Comparison of ENCODE assay signal across 8 cellular contexts in genomic region chr2:212536385-212537310, GRCh38. TPM values are rescaled to one million over a fixed set of nuclear protein-coding genes. Genes with fewer than 3 reads are reported as not detected.
DNase-seq lines count a peak whose midpoint lies in the region; ATAC-seq and TF ChIP-seq lines count a peak whose summit lies in the region.

No MANE protein-coding gene starts in this region.

- H3K9me3 Mint-ChIP-seq in activated naive CD8-positive, alpha-beta T cell (ENCODE audit: low read depth): no peaks in the 10 kb centered on the region
- no peaks in the 10 kb centered on the region for H3K9me3 Mint-ChIP-seq in activated naive CD8-positive, alpha-beta T cell treated with anti-CD3 and anti-CD28 coated beads, Interleukin-2, amount 50 U/mL, for 24 hours
- H3K9me3 Mint-ChIP-seq in activated CD4-positive, alpha-beta memory T cell treated with anti-CD3 and anti-CD28 coated beads, Interleukin-2, amount 10 ng/mL, durations not matched to agents 7 days and 5 days: no peaks in the 10 kb centered on the region

- no peaks in the 10 kb centered on the region for H3K27me3 ChIP-seq in brain microvascular endothelial cell (replicated peaks)

- no peak overlapping the region for H3K27ac Mint-ChIP-seq in activated naive CD8-positive, alpha-beta T cell
- H3K27ac Mint-ChIP-seq in activated naive CD8-positive, alpha-beta T cell treated with anti-CD3 and anti-CD28 coated beads, Interleukin-2, amount 50 U/mL, for 24 hours: no peak overlapping the region
- H3K27ac Mint-ChIP-seq in activated CD4-positive, alpha-beta memory T cell treated with anti-CD3 and anti-CD28 coated beads, Interleukin-2, amount 10 ng/mL, durations not matched to agents 7 days and 5 days: no peak overlapping the region

- DNase-seq in activated naive CD8-positive, alpha-beta T cell treated with anti-CD3 and anti-CD28 coated beads, Interleukin-2, amount 50 U/mL, for 24 hours: no peak
- DNase-seq in brain microvascular endothelial cell (no peak), left kidney (ENCODE audit: low read depth, low spot score) (peak; percentile 57), superior temporal gyrus (ENCODE audit: extremely low spot score) (peak; percentile 69), NCI-H1048 (lab: John Stamatoyannopoulos, UW) (no peak), KBM-7 (no peak)
- DNase-seq in activated CD4-positive, alpha-beta memory T cell treated with anti-CD3 and anti-CD28 coated beads, Interleukin-2, amount 10 ng/mL, durations not matched to agents 7 days and 5 days: no peak

- H3K4me1 Mint-ChIP-seq in activated naive CD8-positive, alpha-beta T cell (ENCODE audit: low read depth): peaks cover 15% of the 10 kb centered on the region
- peaks cover 4% of the 10 kb centered on the region for H3K4me1 Mint-ChIP-seq in activated naive CD8-positive, alpha-beta T cell treated with anti-CD3 and anti-CD28 coated beads, Interleukin-2, amount 50 U/mL, for 24 hours
- peaks cover 12% of the 10 kb centered on the region for H3K4me1 Mint-ChIP-seq in activated CD4-positive, alpha-beta memory T cell treated with anti-CD3 and anti-CD28 coated beads, Interleukin-2, amount 10 ng/mL, durations not matched to agents 7 days and 5 days

- peaks cover 28% of the 10 kb centered on the region for H3K27me3 Mint-ChIP-seq in activated naive CD8-positive, alpha-beta T cell
- H3K27me3 Mint-ChIP-seq in activated naive CD8-positive, alpha-beta T cell treated with anti-CD3 and anti-CD28 coated beads, Interleukin-2, amount 50 U/mL, for 24 hours: peaks cover 51% of the 10 kb centered on the region
- H3K27me3 Mint-ChIP-seq in activated CD4-positive, alpha-beta memory T cell treated with anti-CD3 and anti-CD28 coated beads, Interleukin-2, amount 10 ng/mL, durations not matched to agents 7 days and 5 days: peaks cover 54% of the 10 kb centered on the region

- peak overlapping the region; percentile 49 for H3K4me3 Mint-ChIP-seq in activated naive CD8-positive, alpha-beta T cell
- no peak overlapping the region for H3K4me3 Mint-ChIP-seq in activated naive CD8-positive, alpha-beta T cell treated with anti-CD3 and anti-CD28 coated beads, Interleukin-2, amount 50 U/mL, for 24 hours
- H3K4me3 Mint-ChIP-seq in activated CD4-positive, alpha-beta memory T cell treated with anti-CD3 and anti-CD28 coated beads, Interleukin-2, amount 10 ng/mL, durations not matched to agents 7 days and 5 days: no peak overlapping the region

- ATAC-seq in activated naive CD8-positive, alpha-beta T cell treated with anti-CD3 and anti-CD28 coated beads, Interleukin-2, amount 50 U/mL, for 24 hours: no peak

- no peak overlapping the region for H3K27ac ChIP-seq in brain microvascular endothelial cell

- CTCF ChIA-PET in activated CD4-positive, alpha-beta memory T cell treated with anti-CD3 and anti-CD28 coated beads, Interleukin-2, amount 10 ng/mL, durations not matched to agents 7 days and 5 days (lab: Charles Lee): interaction anchor here (1.4 kb wide), 1 partner anchor 13 kb away, joined by 3 read pairs; no protein-coding TSS in a partner anchor

- no peaks in the 10 kb centered on the region for H3K36me3 Mint-ChIP-seq in activated naive CD8-positive, alpha-beta T cell
- no peaks in the 10 kb centered on the region for H3K36me3 Mint-ChIP-seq in activated naive CD8-positive, alpha-beta T cell treated with anti-CD3 and anti-CD28 coated beads, Interleukin-2, amount 50 U/mL, for 24 hours (ENCODE audit: low read depth)
- no peaks in the 10 kb centered on the region for H3K36me3 Mint-ChIP-seq in activated CD4-positive, alpha-beta memory T cell treated with anti-CD3 and anti-CD28 coated beads, Interleukin-2, amount 10 ng/mL, durations not matched to agents 7 days and 5 days (ENCODE audit: low read depth)

- TF ChIP-seq CTCF in brain microvascular endothelial cell (IDR thresholded peaks at IDR 0.05; ENCODE audit: low read depth, low read length, missing control alignments): peak; percentile 10

- peak overlapping the region; percentile 65 for H3K4me3 ChIP-seq in brain microvascular endothelial cell (ENCODE audit: low read depth, low read length)

- H3K36me3 ChIP-seq in brain microvascular endothelial cell (replicated peaks): no peaks in the 10 kb centered on the region

- POLR2A ChIA-PET in activated CD4-positive, alpha-beta memory T cell treated with anti-CD3 and anti-CD28 coated beads, Interleukin-2, amount 10 ng/mL, durations not matched to agents 7 days and 5 days (lab: Charles Lee): no interaction called here

- in situ Hi-C loops in brain microvascular endothelial cell (cut with HindIII; ENCODE audit: low pct_ligation_motif_present, low sequenced_read_pairs) (no loop called here), KBM-7 (cut with MboI; ENCODE audit: low pct_unique_long_range_greater_than_20kb, low sequenced_read_pairs) (no loop called here)

RNA-seq across cellular contexts. Expression of gene ERBB4, which starts 2.0 kb away (rescaled TPM):
- total RNA-seq in activated CD4-positive, alpha-beta memory T cell treated with anti-CD3 and anti-CD28 coated beads, Interleukin-2, amount 10 ng/mL, durations not matched to agents 7 days and 5 days: not detected

Comparison
In these comparisons a context has a peak if more than half of its experiments do, and no peak if none do; other contexts are left out.
1. DNase-seq: peak in left kidney (single experiment) and superior temporal gyrus (single experiment); none in activated naive CD8-positive, alpha-beta T cell treated with anti-CD3 and anti-CD28 coated beads, Interleukin-2, amount 50 U/mL, for 24 hours (single experiment), brain microvascular endothelial cell (single experiment), activated CD4-positive, alpha-beta memory T cell treated with anti-CD3 and anti-CD28 coated beads, Interleukin-2, amount 10 ng/mL, durations not matched to agents 7 days and 5 days (single experiment), NCI-H1048 (single experiment) and KBM-7 (single experiment).